ENCODE assay signal across 23 cellular contexts in the genomic region with DNA sequence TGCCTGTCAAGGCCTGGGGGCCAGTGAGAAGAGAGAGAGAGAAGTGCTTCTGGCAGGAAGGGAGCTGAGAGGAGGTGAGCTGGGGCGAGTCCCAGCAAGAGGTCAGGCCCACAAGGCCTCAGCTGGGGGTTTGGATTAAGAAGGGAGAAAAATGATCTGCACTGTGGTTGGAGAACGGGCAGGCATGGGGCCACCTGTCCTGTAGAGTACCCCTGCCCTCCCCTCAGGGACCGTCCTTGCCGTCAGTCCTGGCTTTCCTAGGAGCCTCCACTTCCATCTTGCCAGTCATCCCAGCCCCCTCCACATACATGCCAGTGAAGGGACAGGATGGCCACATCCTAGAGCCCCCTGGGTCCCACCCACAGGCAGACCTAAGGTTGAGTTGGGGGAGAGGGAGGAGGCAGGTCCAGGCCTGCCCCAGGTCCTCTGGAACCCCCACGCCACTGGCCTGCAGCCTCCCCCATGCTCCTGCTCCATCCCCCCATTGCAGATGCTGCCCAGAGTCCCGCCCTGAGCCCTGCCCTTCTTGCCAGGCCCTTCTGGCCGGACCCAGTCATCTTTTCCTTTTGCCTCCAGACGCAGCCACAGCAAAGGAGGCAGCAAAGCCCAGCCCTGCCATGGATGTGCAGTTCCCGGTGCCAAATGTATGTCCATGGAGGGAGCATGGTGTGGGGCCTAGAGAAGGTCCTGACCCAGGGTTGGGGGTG. TPM values are rescaled to one million over a fixed set of nuclear protein-coding genes. Genes with fewer than 3 reads are reported as not detected.
DNase-seq lines count a peak whose midpoint lies in the region; ATAC-seq and TF ChIP-seq lines count a peak whose summit lies in the region.
"Had no signal": no experiment of that assay in that cellular context is flagged by ENCODE, and none has a peak within 500 bp of the region (broad histone marks: within the 10 kb centered on the region; RNA-seq: fewer than 3 reads in every experiment).

No MANE protein-coding gene starts in this region.

- no peak overlapping the region for H3K9ac ChIP-seq in BLaER1

- no peaks in the 10 kb centered on the region for H3K27me3 Mint-ChIP-seq in activated CD8-positive, alpha-beta T cell treated with anti-CD3 and anti-CD28 coated beads, Interleukin-2, amount 10 ng/mL, durations not matched to agents 7 days and 5 days (ENCODE audit: low read depth)
- H3K27me3 Mint-ChIP-seq in activated CD8-positive, alpha-beta T cell treated with anti-CD3 and anti-CD28 coated beads for 36 hours, result no peaks in the 10 kb centered on the region
- H3K27me3 Mint-ChIP-seq in WTC11 (ENCODE audit: low read depth), result no peaks in the 10 kb centered on the region
- H3K27me3 Mint-ChIP-seq: activated CD4-positive, alpha-beta T cell treated with anti-CD3 and anti-CD28 coated beads, Interleukin-2, amount 10 ng/mL, durations not matched to agents 24 days and 14 days; memory B cell; stimulated activated naive B cell treated with anti-CD40 and anti-IgM and Interleukin-4, amounts not matched to agents 10 μg/mL and 1 μg/mL and 100 μg/mL, for 72 hours had no signal

- no peak overlapping the region for H3K4me2 ChIP-seq in BLaER1

- CTCF ChIA-PET in activated CD8-positive, alpha-beta T cell treated with anti-CD3 and anti-CD28 coated beads, Interleukin-2, amount 10 ng/mL, durations not matched to agents 7 days and 5 days (lab: Charles Lee), result no interaction called here
- CTCF ChIA-PET in activated CD8-positive, alpha-beta T cell treated with anti-CD3 and anti-CD28 coated beads for 36 hours (lab: Charles Lee), result interaction anchor here (4.4 kb wide), 1 partner anchor 18 kb away, joined by 24 read pairs; a partner anchor contains a TSS
- CTCF ChIA-PET in WTC11 (lab: Charles Lee), result interaction anchor here (0.6 kb wide), 1 partner anchor 506 kb away, joined by 3 read pairs; no protein-coding TSS in a partner anchor

- H3K27me3 ChIP-seq in BLaER1 (no peaks in the 10 kb centered on the region), lower lobe of right lung (ENCODE audit: low read depth) (no peaks in the 10 kb centered on the region)
- H3K27me3 ChIP-seq: adrenal gland, colonic mucosa, foreskin keratinocyte had no signal

- peaks cover 3% of the 10 kb centered on the region for H3K36me3 Mint-ChIP-seq in activated CD8-positive, alpha-beta T cell treated with anti-CD3 and anti-CD28 coated beads, Interleukin-2, amount 10 ng/mL, durations not matched to agents 7 days and 5 days (ENCODE audit: low read depth)
- peaks cover 7% of the 10 kb centered on the region for H3K36me3 Mint-ChIP-seq in activated CD8-positive, alpha-beta T cell treated with anti-CD3 and anti-CD28 coated beads for 36 hours (ENCODE audit: low read depth)
- H3K36me3 Mint-ChIP-seq in WTC11, result peaks cover 5% of the 10 kb centered on the region; the same call in 1 of the 2 replicates

- H3K27ac ChIP-seq in BLaER1 (peak overlapping the region; percentile 26; the same call in 1 of the 2 replicates), lower lobe of right lung (no peak overlapping the region)
- H3K27ac ChIP-seq: 22Rv1, adrenal gland, colonic mucosa, foreskin keratinocyte, prostate gland, VCaP had no signal

- no peak overlapping the region for H3K4me3 ChIP-seq in BLaER1
- H3K4me3 ChIP-seq in lower lobe of right lung, result no peak overlapping the region
- H3K4me3 ChIP-seq: adrenal gland, colonic mucosa, prostate gland had no signal

- H3K4me1 Mint-ChIP-seq in activated CD8-positive, alpha-beta T cell treated with anti-CD3 and anti-CD28 coated beads, Interleukin-2, amount 10 ng/mL, durations not matched to agents 7 days and 5 days (ENCODE audit: low read depth), result peaks cover 2% of the 10 kb centered on the region
- peaks cover 4% of the 10 kb centered on the region for H3K4me1 Mint-ChIP-seq in activated CD8-positive, alpha-beta T cell treated with anti-CD3 and anti-CD28 coated beads for 36 hours (ENCODE audit: low read depth)
- H3K4me1 Mint-ChIP-seq in WTC11, result peaks cover 5% of the 10 kb centered on the region
- H3K4me1 Mint-ChIP-seq: activated CD4-positive, alpha-beta T cell treated with anti-CD3 and anti-CD28 coated beads, Interleukin-2, amount 10 ng/mL, durations not matched to agents 24 days and 14 days; memory B cell had no signal

- H3K4me1 ChIP-seq in BLaER1 (peaks cover 9% of the 10 kb centered on the region), lower lobe of right lung (peaks cover 12% of the 10 kb centered on the region)
- H3K4me1 ChIP-seq: colonic mucosa, foreskin keratinocyte, prostate gland had no signal

- DNase-seq in activated CD8-positive, alpha-beta T cell treated with anti-CD3 and anti-CD28 coated beads, Interleukin-2, amount 10 ng/mL, durations not matched to agents 7 days and 5 days, result no peak
- no peak for DNase-seq in activated CD8-positive, alpha-beta T cell treated with anti-CD3 and anti-CD28 coated beads for 36 hours
- DNase-seq in WTC11 (ENCODE audit: low spot score) (no peak), lower lobe of right lung (peak; percentile 25), OCI-M2 (lab: John Stamatoyannopoulos, UW; ENCODE audit: unreplicated experiment) (no peak)
- DNase-seq in activated T-cell treated with anti-CD3 and anti-CD28 coated beads, Interleukin-2, amount 50 U/mL, for 48 hours, result no peak
- DNase-seq in activated CD4-positive, alpha-beta T cell treated with anti-CD3 and anti-CD28 coated beads, Interleukin-2, amount 50 U/mL, for 4 hours, result no peak
- DNase-seq: activated CD4-positive, alpha-beta T cell treated with anti-CD3 and anti-CD28 coated beads, Interleukin-2, amount 10 ng/mL, durations not matched to agents 24 days and 14 days; adrenal gland; colonic mucosa; DMS153; effector memory CD4-positive, alpha-beta T cell; foreskin keratinocyte; GOT3; NCI-H446 treated with DMSO at 0.1 percent for 48 hours; SHP77; stimulated activated CD4-positive, alpha-beta T cell treated with anti-CD3 and anti-CD28 coated beads, Interleukin-4, amount 100 ng/mL, for 4 hours; stimulated activated naive B cell treated with anti-CD40 and anti-IgM and Interleukin-4, amounts not matched to agents 10 μg/mL and 1 μg/mL and 100 μg/mL, for 72 hours had no signal

- no peak overlapping the region for H3K4me3 Mint-ChIP-seq in activated CD8-positive, alpha-beta T cell treated with anti-CD3 and anti-CD28 coated beads, Interleukin-2, amount 10 ng/mL, durations not matched to agents 7 days and 5 days
- no peak overlapping the region for H3K4me3 Mint-ChIP-seq in activated CD8-positive, alpha-beta T cell treated with anti-CD3 and anti-CD28 coated beads for 36 hours
- H3K4me3 Mint-ChIP-seq in WTC11, result no peak overlapping the region
- H3K4me3 Mint-ChIP-seq: activated CD4-positive, alpha-beta T cell treated with anti-CD3 and anti-CD28 coated beads, Interleukin-2, amount 10 ng/mL, durations not matched to agents 24 days and 14 days; memory B cell; stimulated activated naive B cell treated with anti-CD40 and anti-IgM and Interleukin-4, amounts not matched to agents 10 μg/mL and 1 μg/mL and 100 μg/mL, for 72 hours had no signal

- H4K20me1 ChIP-seq in BLaER1, result no peaks in the 10 kb centered on the region

- intact Hi-C loops in activated CD8-positive, alpha-beta T cell treated with anti-CD3 and anti-CD28 coated beads for 36 hours (cut with micrococcal nuclease), result no loop called here
- intact Hi-C loops in lower lobe of right lung (cut with DNase I), result no loop called here

- no peak for ATAC-seq in activated CD8-positive, alpha-beta T cell treated with anti-CD3 and anti-CD28 coated beads, Interleukin-2, amount 10 ng/mL, durations not matched to agents 7 days and 5 days
- ATAC-seq in activated CD8-positive, alpha-beta T cell treated with anti-CD3 and anti-CD28 coated beads for 36 hours, result no peak
- ATAC-seq in WTC11 (no peak), lower lobe of right lung (no peak)
- ATAC-seq: foreskin keratinocyte; stimulated activated naive B cell treated with anti-CD40 and anti-IgM and Interleukin-4, amounts not matched to agents 10 μg/mL and 1 μg/mL and 100 μg/mL, for 72 hours had no signal

- no peaks in the 10 kb centered on the region for H3K9me3 Mint-ChIP-seq in activated CD8-positive, alpha-beta T cell treated with anti-CD3 and anti-CD28 coated beads, Interleukin-2, amount 10 ng/mL, durations not matched to agents 7 days and 5 days (ENCODE audit: insufficient read depth)
- H3K9me3 Mint-ChIP-seq in activated CD8-positive, alpha-beta T cell treated with anti-CD3 and anti-CD28 coated beads for 36 hours, result no peaks in the 10 kb centered on the region
- H3K9me3 Mint-ChIP-seq in WTC11, result no peaks in the 10 kb centered on the region
- H3K9me3 Mint-ChIP-seq: activated CD4-positive, alpha-beta T cell treated with anti-CD3 and anti-CD28 coated beads, Interleukin-2, amount 10 ng/mL, durations not matched to agents 24 days and 14 days; memory B cell; stimulated activated naive B cell treated with anti-CD40 and anti-IgM and Interleukin-4, amounts not matched to agents 10 μg/mL and 1 μg/mL and 100 μg/mL, for 72 hours had no signal

- TF ChIP-seq CTCF in activated CD8-positive, alpha-beta T cell treated with anti-CD3 and anti-CD28 coated beads for 36 hours (IDR thresholded peaks at IDR 0.05), result no peak
- TF ChIP-seq CTCF in WTC11 (IDR thresholded peaks at IDR 0.05) (no peak), lower lobe of right lung (IDR thresholded peaks at IDR 0.05) (no peak)

- H3K36me3 ChIP-seq in BLaER1, result peaks cover 95% of the 10 kb centered on the region
- H3K36me3 ChIP-seq in lower lobe of right lung, result peaks cover 50% of the 10 kb centered on the region
- H3K36me3 ChIP-seq: colonic mucosa, prostate gland had no signal

- POLR2A ChIA-PET in activated CD8-positive, alpha-beta T cell treated with anti-CD3 and anti-CD28 coated beads, Interleukin-2, amount 10 ng/mL, durations not matched to agents 7 days and 5 days (lab: Charles Lee), result no interaction called here
- POLR2A ChIA-PET in activated CD8-positive, alpha-beta T cell treated with anti-CD3 and anti-CD28 coated beads for 36 hours (lab: Charles Lee), result interaction anchor here (1.7 kb wide), 1 partner anchor 9 kb away, joined by 3 read pairs; no protein-coding TSS in a partner anchor
- POLR2A ChIA-PET in WTC11 (lab: Charles Lee), result no interaction called here

- peak overlapping the region; percentile 22 for H3K27ac Mint-ChIP-seq in activated CD8-positive, alpha-beta T cell treated with anti-CD3 and anti-CD28 coated beads, Interleukin-2, amount 10 ng/mL, durations not matched to agents 7 days and 5 days
- no peak overlapping the region for H3K27ac Mint-ChIP-seq in activated CD8-positive, alpha-beta T cell treated with anti-CD3 and anti-CD28 coated beads for 36 hours
- H3K27ac Mint-ChIP-seq in WTC11, result 0 out of 2 replicates have a peak overlapping the region, but pooled peaks have one; percentile 45
- H3K27ac Mint-ChIP-seq: activated CD4-positive, alpha-beta T cell treated with anti-CD3 and anti-CD28 coated beads, Interleukin-2, amount 10 ng/mL, durations not matched to agents 24 days and 14 days; memory B cell; stimulated activated naive B cell treated with anti-CD40 and anti-IgM and Interleukin-4, amounts not matched to agents 10 μg/mL and 1 μg/mL and 100 μg/mL, for 72 hours had no signal

- no peaks in the 10 kb centered on the region for H3K9me3 ChIP-seq in BLaER1
- no peaks in the 10 kb centered on the region for H3K9me3 ChIP-seq in lower lobe of right lung
- H3K9me3 ChIP-seq: adrenal gland, colonic mucosa, prostate gland had no signal

RNA-seq across cellular contexts. Expression of a gene that starts 18.9 kb away (rescaled TPM):
- 10 to 100 TPM; 36.3 to 36.7 TPM for total RNA-seq in activated CD8-positive, alpha-beta T cell treated with anti-CD3 and anti-CD28 coated beads, Interleukin-2, amount 10 ng/mL, durations not matched to agents 7 days and 5 days
- total RNA-seq in activated CD8-positive, alpha-beta T cell treated with anti-CD3 and anti-CD28 coated beads for 36 hours, result 10 to 100 TPM; 35.1 to 39.6 TPM
- total RNA-seq in WTC11 (2021) (38.7 to 60.4 TPM (median 41.0 TPM) in 3 replicates), lower lobe of right lung (18.0 TPM)

RNA-seq across cellular contexts. Expression of a gene that starts 47.8 kb away (rescaled TPM):
- under 1 TPM in 1 of 2 experiments, not detected in 1; 0.53 TPM for total RNA-seq in activated CD8-positive, alpha-beta T cell treated with anti-CD3 and anti-CD28 coated beads, Interleukin-2, amount 10 ng/mL, durations not matched to agents 7 days and 5 days
- under 1 TPM; 0.54 to 0.89 TPM for total RNA-seq in activated CD8-positive, alpha-beta T cell treated with anti-CD3 and anti-CD28 coated beads for 36 hours
- total RNA-seq in WTC11 (2021), result 9.2 to 11.6 TPM (median 10.0 TPM) in 3 replicates
- total RNA-seq in lower lobe of right lung, result 70.9 TPM

RNA-seq across cellular contexts. Expression of a gene that starts 59.9 kb away (rescaled TPM):
- total RNA-seq in activated CD8-positive, alpha-beta T cell treated with anti-CD3 and anti-CD28 coated beads, Interleukin-2, amount 10 ng/mL, durations not matched to agents 7 days and 5 days, result under 1 TPM; 0.55 to 0.66 TPM
- total RNA-seq in activated CD8-positive, alpha-beta T cell treated with anti-CD3 and anti-CD28 coated beads for 36 hours, result under 1 TPM in 1 of 2 experiments, not detected in 1; 0.58 TPM
- total RNA-seq in WTC11 (2021), result 0.16 to 0.37 TPM in 2 of 3 replicates, not detected in the other
- total RNA-seq in lower lobe of right lung, result 4.3 TPM
- total RNA-seq: activated CD4-positive, alpha-beta T cell treated with anti-CD3 and anti-CD28 coated beads, Interleukin-2, amount 10 ng/mL, durations not matched to agents 24 days and 14 days; adrenal gland; colonic mucosa; foreskin keratinocyte had no signal
